ENCODE assay signal across 19 cellular contexts in genomic region chr7:14055813-14056212, GRCh38.
DNase-seq lines count a peak whose midpoint lies in the region; ATAC-seq, FAIRE-seq and TF ChIP-seq lines count a peak whose summit lies in the region.
"Had no signal": no experiment of that assay in that cellular context is flagged by ENCODE, and none has a peak within 500 bp of the region (broad histone marks: within the 10 kb centered on the region; RNA-seq: fewer than 3 reads in every experiment).

No MANE protein-coding gene starts in this region.

- H3K4me2 ChIP-seq in GM23338 = no peak overlapping the region
- no peak overlapping the region for H3K4me2 ChIP-seq in GM12878 (ENCODE audit: control insufficient read depth, insufficient read depth)
- no peak overlapping the region for H3K4me2 ChIP-seq in osteoblast (ENCODE audit: insufficient read depth, low read length)
- H3K4me2 ChIP-seq: A549 had no signal

- H3K9me3 ChIP-seq in GM12878 (replicated peaks; ENCODE audit: control insufficient read depth, insufficient read depth, low read length) (no peaks in the 10 kb centered on the region), osteoblast (ENCODE audit: low read depth, low read length) (no peaks in the 10 kb centered on the region)
- H3K9me3 ChIP-seq: A549 had no signal

- no peaks in the 10 kb centered on the region for H3K27me3 ChIP-seq in GM23338 (ENCODE audit: insufficient read depth)
- H3K27me3 ChIP-seq in GM12878 (replicated peaks in 1 of 2; ENCODE audit: control insufficient read depth in 2 of 2, insufficient read depth in 2 of 2, low read length in 1 of 2) = no peaks in the 10 kb centered on the region
- H3K27me3 ChIP-seq in osteoblast (ENCODE audit: insufficient read depth, low read length) = no peaks in the 10 kb centered on the region

- no peak for FAIRE-seq in GM12878 (lab: Jason Lieb, UNC)
- FAIRE-seq: A549, D721Med, HepG2, HTR-8/SVneo had no signal

- H3K4me3 ChIP-seq in GM23338 (no peak overlapping the region), GM12878 (no peak overlapping the region), osteoblast (ENCODE audit: insufficient read depth, low read length) (no peak overlapping the region)
- H3K4me3 ChIP-seq: A549 had no signal

- H2AFZ ChIP-seq in GM23338 = 0 out of 2 replicates have a peak overlapping the region, but pooled peaks have one; percentile 24
- H2AFZ ChIP-seq in GM12878 (ENCODE audit: control insufficient read depth, low read depth, low read length) = no peak overlapping the region
- H2AFZ ChIP-seq in osteoblast (ENCODE audit: low read length) = no peak overlapping the region

- no peaks in the 10 kb centered on the region for H3K9me3 Mint-ChIP-seq in GM23338
- H3K9me3 Mint-ChIP-seq in activated naive CD8-positive, alpha-beta T cell treated with anti-CD3 and anti-CD28 coated beads, Interleukin-2, amount 50 U/mL, for 24 hours = peaks cover 8% of the 10 kb centered on the region
- H3K9me3 Mint-ChIP-seq: HFFc6 had no signal

- H3K36me3 ChIP-seq in GM23338 (ENCODE audit: insufficient read depth) = no peaks in the 10 kb centered on the region
- H3K36me3 ChIP-seq in GM12878 (ENCODE audit: control insufficient read depth in 2 of 2, insufficient read depth in 2 of 2, low read length in 1 of 2) = no peaks in the 10 kb centered on the region
- no peaks in the 10 kb centered on the region for H3K36me3 ChIP-seq in osteoblast (ENCODE audit: insufficient read depth, low read length)

- no peaks in the 10 kb centered on the region for H3F3A ChIP-seq in GM23338 (replicated peaks; ENCODE audit: low read depth)

- SMC1A ChIA-PET in GM12878 (lab: Charles Lee; ENCODE audit: uncharacterized antibody, unreplicated experiment) = interaction anchor here (0.8 to 0.9 kb wide), 3 partner anchors 9 to 149 kb away, joined by 3 to 4 read pairs (median 3); no protein-coding TSS in a partner anchor

- RAD21 ChIA-PET in GM12878 (lab: Charles Lee; ENCODE audit: unreplicated experiment) = interaction anchor here (0.9 kb wide), 1 partner anchor 405 kb away, joined by 3 read pairs; no protein-coding TSS in a partner anchor

- H3K79me2 ChIP-seq in GM23338 (replicated peaks; ENCODE audit: insufficient read depth) = no peaks in the 10 kb centered on the region
- no peaks in the 10 kb centered on the region for H3K79me2 ChIP-seq in GM12878 (ENCODE audit: control insufficient read depth, insufficient read depth, low read length)
- H3K79me2 ChIP-seq in osteoblast (ENCODE audit: insufficient read depth, low read length) = no peaks in the 10 kb centered on the region

- no peak for ATAC-seq in GM23338
- ATAC-seq in GM12878 = peak; percentile 51
- ATAC-seq in activated naive CD8-positive, alpha-beta T cell treated with anti-CD3 and anti-CD28 coated beads, Interleukin-2, amount 50 U/mL, for 24 hours = no peak
- ATAC-seq: A549; CD8-positive, alpha-beta T cell; HepG2 had no signal

- no peak overlapping the region for H3K4me3 Mint-ChIP-seq in GM23338
- no peak overlapping the region for H3K4me3 Mint-ChIP-seq in activated naive CD8-positive, alpha-beta T cell treated with anti-CD3 and anti-CD28 coated beads, Interleukin-2, amount 50 U/mL, for 24 hours
- H3K4me3 Mint-ChIP-seq: CD14-positive monocyte; CD8-positive, alpha-beta T cell; HFFc6 had no signal

- TF ChIP-seq CTCF in GM23338 (conservative IDR thresholded peaks at IDR 0.05; ENCODE audit: low read depth in 2 of 2) (no peak), GM12878 (IDR thresholded peaks at IDR 0.05 in 2 of 3, conservative IDR thresholded peaks at IDR 0.05 in 1 of 3; ENCODE audit: control insufficient read depth in 2 of 3, extremely low read depth in 1 of 3, insufficient read depth in 1 of 3, low read depth in 3 of 3, low read length in 3 of 3) (no peak), osteoblast (IDR thresholded peaks at IDR 0.05; ENCODE audit: extremely low read depth, low read depth, low read length) (no peak)

- H3K27me3 Mint-ChIP-seq in GM23338 (ENCODE audit: insufficient read depth, low read depth, poor library complexity) = peaks cover 2% of the 10 kb centered on the region
- H3K27me3 Mint-ChIP-seq in activated naive CD8-positive, alpha-beta T cell treated with anti-CD3 and anti-CD28 coated beads, Interleukin-2, amount 50 U/mL, for 24 hours = no peaks in the 10 kb centered on the region

- TF ChIP-seq RAD21 in GM12878 (IDR thresholded peaks at IDR 0.05; ENCODE audit: insufficient read depth, low read depth, low read length) = no peak

- no peaks in the 10 kb centered on the region for H4K20me1 ChIP-seq in GM23338 (replicated peaks; ENCODE audit: insufficient read depth)
- no peaks in the 10 kb centered on the region for H4K20me1 ChIP-seq in GM12878 (ENCODE audit: control insufficient read depth, insufficient read depth)
- H4K20me1 ChIP-seq in osteoblast (ENCODE audit: insufficient read depth, low read length) = no peaks in the 10 kb centered on the region

- H3K27ac ChIP-seq in GM23338 (ENCODE audit: low read depth) (no peak overlapping the region), GM12878 (ENCODE audit: control insufficient read depth, insufficient read depth) (no peak overlapping the region), osteoblast (ENCODE audit: low read depth, low read length) (no peak overlapping the region)
- H3K27ac ChIP-seq: A549 had no signal

- in situ Hi-C loops in KBM-7 (cut with MboI; ENCODE audit: low pct_unique_long_range_greater_than_20kb, low sequenced_read_pairs) (no loop called here), GM12878 (cut with MboI) (no loop called here)

- no peaks in the 10 kb centered on the region for H3K36me3 Mint-ChIP-seq in GM23338 (ENCODE audit: low read depth)
- no peaks in the 10 kb centered on the region for H3K36me3 Mint-ChIP-seq in activated naive CD8-positive, alpha-beta T cell treated with anti-CD3 and anti-CD28 coated beads, Interleukin-2, amount 50 U/mL, for 24 hours (ENCODE audit: low read depth)
- H3K36me3 Mint-ChIP-seq: CD14-positive monocyte; CD8-positive, alpha-beta T cell had no signal

- TF ChIP-seq EP300 in GM12878 (IDR thresholded peaks at IDR 0.05; ENCODE audit: borderline replicate concordance in 1 of 2, control insufficient read depth in 1 of 2, low read depth in 2 of 2, low read length in 2 of 2) = no peak

- no peak overlapping the region for H3K9ac ChIP-seq in GM12878 (ENCODE audit: control insufficient read depth, insufficient read depth, low read length)

- CTCF ChIA-PET in GM12878 (lab: Yijun Ruan, JAX) = no interaction called here

- TF ChIP-seq POLR2A in GM12878 (IDR thresholded peaks at IDR 0.05; ENCODE audit: low read depth, low read length) = no peak

- no TSS peak for BruUV-seq in GM12878 (replicated peaks; lab: Mats Ljungman, UMichigan)

- no peak overlapping the region for H3K27ac Mint-ChIP-seq in GM23338
- no peak overlapping the region for H3K27ac Mint-ChIP-seq in activated naive CD8-positive, alpha-beta T cell treated with anti-CD3 and anti-CD28 coated beads, Interleukin-2, amount 50 U/mL, for 24 hours
- H3K27ac Mint-ChIP-seq: CD14-positive monocyte; CD8-positive, alpha-beta T cell; HFFc6 had no signal

- intact Hi-C loops in GM12878 (cut with micrococcal nuclease; ENCODE audit: unreplicated experiment) = no loop called here

- no peak for DNase-seq in GM23338 (ENCODE audit: low spot score)
- peak; percentile 27 for DNase-seq in KBM-7
- DNase-seq in GM12878 (ENCODE audit: low read depth, low spot score) = no peak
- DNase-seq in osteoblast (ENCODE audit: insufficient read length, low spot score, missing footprints) = peak; percentile 3
- DNase-seq in activated naive CD8-positive, alpha-beta T cell treated with anti-CD3 and anti-CD28 coated beads, Interleukin-2, amount 50 U/mL, for 24 hours = no peak
- no peak for DNase-seq in EL
- no peak for DNase-seq in NCI-H510A treated with DMSO at 0.1 percent for 48 hours (lab: John Stamatoyannopoulos, UW)
- DNase-seq: CD8-positive, alpha-beta T cell; COR-L47; DMS153; DMS79 treated with DMSO at 0.1 percent for 48 hours; GDM1; HCEC 1CT; HFFc6 had no signal

- H3K9me2 ChIP-seq in GM23338 (ENCODE audit: insufficient read depth) = no peaks in the 10 kb centered on the region; the same call in 1 of the 2 replicates

- no peaks in the 10 kb centered on the region for H3K4me1 Mint-ChIP-seq in GM23338
- H3K4me1 Mint-ChIP-seq in activated naive CD8-positive, alpha-beta T cell treated with anti-CD3 and anti-CD28 coated beads, Interleukin-2, amount 50 U/mL, for 24 hours = no peaks in the 10 kb centered on the region
- H3K4me1 Mint-ChIP-seq: CD14-positive monocyte had no signal

- POLR2A ChIA-PET in GM12878 (lab: Charles Lee) = no interaction called here

- WGBS in GM12878 (ENCODE audit: insufficient coverage, insufficient replicate concordance, low lambda C conversion rate, missing lambda C conversion rate) = 44% methylated on average over 4 of the region's 4 CpGs

- H3K4me1 ChIP-seq in GM23338 (ENCODE audit: insufficient read depth) (no peaks in the 10 kb centered on the region), GM12878 (ENCODE audit: control insufficient read depth, insufficient read depth, low read length) (no peaks in the 10 kb centered on the region), osteoblast (ENCODE audit: insufficient read depth, low read length) (no peaks in the 10 kb centered on the region)
- H3K4me1 ChIP-seq: A549 had no signal

TF ChIP-seq in GM23338, 12 proteins besides CTCF, POLR2A, EP300 and RAD21 (continues in another document):
- TF ChIP-seq EZH2phosphoT487 (IDR thresholded peaks at IDR 0.05; ENCODE audit: unreplicated experiment) = no peak

TF ChIP-seq in GM12878, 131 proteins besides CTCF, POLR2A, EP300 and RAD21:
- TF ChIP-seq CREM (IDR thresholded peaks at IDR 0.05; ENCODE audit: low read depth) = no peak
- no peak for TF ChIP-seq ZNF217 (IDR thresholded peaks at IDR 0.05)
- TF ChIP-seq SPI1 (IDR thresholded peaks at IDR 0.05; ENCODE audit: borderline replicate concordance, insufficient read depth, low read depth, low read length) = peak; percentile 55; the same call in 1 of the 2 replicates
- TF ChIP-seq PKNOX1 (IDR thresholded peaks at IDR 0.05) = peak; percentile 79
- no peak for TF ChIP-seq NFYA (IDR thresholded peaks at IDR 0.05; ENCODE audit: borderline replicate concordance, low read depth, low read length)

Comparison
In these comparisons a context has a peak if more than half of its experiments do, and no peak if none do; other contexts are left out.
1. DNase-seq: peak in KBM-7 (single experiment) and osteoblast (single experiment); none in GM23338 (single experiment), GM12878 (single experiment), activated naive CD8-positive, alpha-beta T cell treated with anti-CD3 and anti-CD28 coated beads, Interleukin-2, amount 50 U/mL, for 24 hours (single experiment), EL (single experiment) and NCI-H510A treated with DMSO at 0.1 percent for 48 hours (single experiment).